Comparison of ENCODE assay signal across 9 cellular contexts in genomic region chr1:246978785-246979184, GRCh38.
"Had no signal": no experiment of that assay in that cellular context is flagged by ENCODE, and none has a peak within 500 bp of the region (broad histone marks: within the 10 kb centered on the region; RNA-seq: fewer than 3 reads in every experiment).

No MANE protein-coding gene starts in this region.

- H2AFZ ChIP-seq: GM23338 had no signal

- H3K27ac ChIP-seq: HL-60 had no signal

- H3K4me3 ChIP-seq: GM23338, HAP-1, K562 had no signal

- H3K4me2 ChIP-seq: GM23338 had no signal

- H3K4me3 Mint-ChIP-seq: GM23338, HFFc6 had no signal

- H3K4me1 Mint-ChIP-seq: GM23338 had no signal

- H3K27ac Mint-ChIP-seq: GM23338, HFFc6 had no signal

- DNase-seq: H7, HFFc6, IMR-90, KG1 had no signal

- H3K4me1 ChIP-seq: HAP-1 had no signal

- ATAC-seq: GM23338, HCT116, K562 had no signal
